18 cellular contexts compared by ENCODE assay signal in the genomic region with DNA sequence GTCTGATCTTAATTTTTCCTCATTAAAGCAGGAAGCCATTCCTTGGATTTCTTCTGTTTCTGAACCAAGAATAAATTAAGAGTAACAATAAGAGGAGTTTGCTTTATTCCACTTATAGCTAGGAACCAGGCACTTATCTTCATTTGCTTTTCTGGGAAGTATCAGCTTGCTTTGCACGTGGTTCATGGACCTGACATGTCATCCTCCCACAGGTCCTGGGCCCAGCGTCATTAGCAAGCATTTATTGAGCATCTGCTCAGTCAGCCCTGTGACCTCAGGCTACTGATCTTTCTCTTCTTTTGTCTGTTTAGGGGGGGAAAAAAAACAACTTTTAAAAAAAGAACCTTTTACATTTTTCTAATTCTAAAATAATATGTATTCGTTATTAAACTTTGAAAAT. TPM values are rescaled to one million over a fixed set of nuclear protein-coding genes. Genes with fewer than 3 reads are reported as not detected.
DNase-seq lines count a peak whose midpoint lies in the region; ATAC-seq and TF ChIP-seq lines count a peak whose summit lies in the region.
"Had no signal": no experiment of that assay in that cellular context is flagged by ENCODE, and none has a peak within 500 bp of the region (broad histone marks: within the 10 kb centered on the region; RNA-seq: fewer than 3 reads in every experiment).

No MANE protein-coding gene starts in this region.

- peaks cover 4% of the 10 kb centered on the region for H3K9me3 Mint-ChIP-seq in glutamatergic neuron (ENCODE audit: unreplicated experiment)
- H3K9me3 Mint-ChIP-seq in CD4-positive, alpha-beta memory T cell, result no peaks in the 10 kb centered on the region

- no peak overlapping the region for H3K4me3 ChIP-seq in CD4-positive, alpha-beta memory T cell (ENCODE audit: low read length in 2 of 2)
- H3K4me3 ChIP-seq: Peyer's patch had no signal

- POLR2A ChIA-PET in CD4-positive, alpha-beta memory T cell (lab: Charles Lee; ENCODE audit: partially characterized antibody), result no interaction called here

- ATAC-seq in GM19351 (IDR thresholded peaks at IDR 0.05; ENCODE audit: unreplicated experiment) (no peak), HG02610 (IDR thresholded peaks at IDR 0.05; ENCODE audit: unreplicated experiment) (no peak)
- ATAC-seq: HCT116 had no signal

- peaks cover 3% of the 10 kb centered on the region for H3K27me3 Mint-ChIP-seq in glutamatergic neuron (ENCODE audit: unreplicated experiment)
- H3K27me3 Mint-ChIP-seq in CD4-positive, alpha-beta memory T cell, result no peaks in the 10 kb centered on the region

- peaks cover 8% of the 10 kb centered on the region for H3K4me1 ChIP-seq in CD4-positive, alpha-beta memory T cell (ENCODE audit: insufficient read depth, low read length)
- H3K4me1 ChIP-seq: Peyer's patch had no signal

- H3K27ac Mint-ChIP-seq in glutamatergic neuron (ENCODE audit: unreplicated experiment), result peak overlapping the region; percentile 44
- H3K27ac Mint-ChIP-seq in CD4-positive, alpha-beta memory T cell, result no peak overlapping the region

- H3K27ac ChIP-seq in CD4-positive, alpha-beta memory T cell (ENCODE audit: low read depth, low read length), result no peak overlapping the region
- H3K27ac ChIP-seq: Peyer's patch had no signal

- TF ChIP-seq CTCF in glutamatergic neuron (IDR thresholded peaks at IDR 0.05; ENCODE audit: partially characterized antibody, unreplicated experiment), result no peak

- peaks cover 7% of the 10 kb centered on the region for H3K36me3 Mint-ChIP-seq in glutamatergic neuron (ENCODE audit: unreplicated experiment)
- peaks cover 62 to 82% of the 10 kb centered on the region in 2 donors for H3K36me3 Mint-ChIP-seq in CD4-positive, alpha-beta memory T cell

- no peak overlapping the region for H3K4me3 Mint-ChIP-seq in glutamatergic neuron (ENCODE audit: unreplicated experiment)
- H3K4me3 Mint-ChIP-seq in CD4-positive, alpha-beta memory T cell, result no peak overlapping the region

- no peaks in the 10 kb centered on the region for H3K27me3 ChIP-seq in CD4-positive, alpha-beta memory T cell (ENCODE audit: insufficient read depth, low read length)
- H3K27me3 ChIP-seq: Peyer's patch had no signal

- peak; percentile 3 for DNase-seq in NCI-H510A treated with DMSO at 0.1 percent for 48 hours (lab: John Stamatoyannopoulos, UW)
- DNase-seq in NCI-H510A (lab: John Stamatoyannopoulos, UW), result no peak
- DNase-seq in amniotic epithelial cell (ENCODE audit: low read depth), result peak; percentile 45
- DNase-seq in glutamatergic neuron, result peak; percentile 25
- no peak for DNase-seq in CD4-positive, alpha-beta memory T cell
- DNase-seq: DMS53, KBM-7, MV-4-11, NCI-H1105, NCI-H1436 treated with DMSO at 0.1 percent for 48 hours, NCI-H187 treated with DMSO at 0.1 percent for 48 hours, NCI-H446 treated with DMSO at 0.1 percent for 48 hours, NCI-H69, Peyer's patch, SK-N-SH had no signal

- H3K36me3 ChIP-seq in CD4-positive, alpha-beta memory T cell (ENCODE audit: insufficient read depth, low read length), result peaks cover 58% of the 10 kb centered on the region

- intact Hi-C loops in CD4-positive, alpha-beta memory T cell (cut with micrococcal nuclease), result no loop called here

- H3K9me3 ChIP-seq in CD4-positive, alpha-beta memory T cell (ENCODE audit: control insufficient read depth in 1 of 2, low read length in 2 of 2), result no peaks in the 10 kb centered on the region
- H3K9me3 ChIP-seq: Peyer's patch, SK-N-SH had no signal

- H3K4me1 Mint-ChIP-seq in glutamatergic neuron (ENCODE audit: low read depth, unreplicated experiment), result peaks cover 23% of the 10 kb centered on the region
- H3K4me1 Mint-ChIP-seq in CD4-positive, alpha-beta memory T cell, result peaks cover 8 to 12% (median 10%) of the 10 kb centered on the region in 4 donors

- CTCF ChIA-PET in CD4-positive, alpha-beta memory T cell (lab: Charles Lee; ENCODE audit: partially characterized antibody), result interaction anchor here (0.5 kb wide), 1 partner anchor 281 kb away, joined by 3 read pairs; no protein-coding TSS in a partner anchor

RNA-seq across cellular contexts. Expression of gene CRTC3, which starts 34.7 kb away (rescaled TPM):
- total RNA-seq in glutamatergic neuron (ENCODE audit: unreplicated experiment), result 50.1 TPM
- 10 to 100 TPM; 72.2 to 75.5 TPM for total RNA-seq in CD4-positive, alpha-beta memory T cell
- 10 to 100 TPM; 14.5 to 40.5 TPM for polyA plus RNA-seq in CD4-positive, alpha-beta memory T cell

Comparison
In these comparisons a context has a peak if more than half of its experiments do, and no peak if none do; other contexts are left out.
1. DNase-seq: peak in NCI-H510A treated with DMSO at 0.1 percent for 48 hours (single experiment), amniotic epithelial cell (single experiment) and glutamatergic neuron (single experiment); none in NCI-H510A (single experiment) and CD4-positive, alpha-beta memory T cell (0 of 5).